In the genomic region with DNA sequence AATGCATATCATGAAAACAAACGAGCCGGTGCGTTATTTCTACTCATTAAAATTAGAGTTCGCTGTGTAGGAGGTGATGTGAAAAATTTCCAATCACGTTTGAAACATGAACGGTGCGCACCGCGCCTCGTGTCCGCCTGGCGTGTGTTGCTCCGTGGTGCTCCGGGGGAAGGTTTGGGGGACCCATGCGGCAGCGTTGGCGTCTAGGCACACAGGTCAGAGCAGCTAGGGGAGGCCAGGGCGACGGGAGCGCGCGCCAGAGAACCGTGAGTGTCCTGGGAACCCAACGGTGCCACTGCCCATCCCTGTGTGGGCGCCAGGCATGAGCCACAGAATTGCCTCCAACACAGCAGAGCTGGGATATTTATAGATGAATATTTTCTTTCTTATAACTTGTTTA, we compare ENCODE assay signal across 29 cellular contexts.
DNase-seq lines count a peak whose midpoint lies in the region; ATAC-seq and TF ChIP-seq lines count a peak whose summit lies in the region.
"Had no signal": no experiment of that assay in that cellular context is flagged by ENCODE, and none has a peak within 500 bp of the region (broad histone marks: within the 10 kb centered on the region; RNA-seq: fewer than 3 reads in every experiment).

No MANE protein-coding gene starts in this region.

- H3K4me1 ChIP-seq in spleen: no peaks in the 10 kb centered on the region
- H3K4me1 ChIP-seq: A549; BE2C; BLaER1; BLaER1 treated with 17β-estradiol and CSF1 and Interleukin-3, amounts not matched to agents 10 nM and 100 nM; Caco-2 had no signal

- H3K36me3 ChIP-seq in H7 (replicated peaks; ENCODE audit: control insufficient read depth, insufficient read depth, low read length) (no peaks in the 10 kb centered on the region), spleen (no peaks in the 10 kb centered on the region)
- H3K36me3 ChIP-seq: BE2C; BLaER1; BLaER1 treated with 17β-estradiol and CSF1 and Interleukin-3, amounts not matched to agents 10 nM and 100 nM had no signal

- peaks cover 0 to 2% (median 0%) of the 10 kb centered on the region in 8 donors for H3K9me3 ChIP-seq in spleen
- H3K9me3 ChIP-seq: A549, BE2C, BLaER1, Caco-2 had no signal

- 84 to 93% (median 89%) methylated on average over 25 of the region's 25 CpGs for WGBS in spleen, 5 donors

- H3K27ac ChIP-seq in spleen: no peak overlapping the region
- H3K27ac ChIP-seq: 22Rv1; A549; BLaER1; BLaER1 treated with 17β-estradiol and CSF1 and Interleukin-3, amounts not matched to agents 10 nM and 100 nM; C4-2B had no signal

- H3K27me3 ChIP-seq in H7 (ENCODE audit: control insufficient read depth, insufficient read depth, low read length): no peaks in the 10 kb centered on the region
- peaks cover 0 to 7% (median 0%) of the 10 kb centered on the region in 7 donors for H3K27me3 ChIP-seq in spleen (replicated peaks in 1 of 7)
- H3K27me3 ChIP-seq: BE2C; BLaER1; BLaER1 treated with 17β-estradiol and CSF1 and Interleukin-3, amounts not matched to agents 10 nM and 100 nM had no signal

- no peak for ATAC-seq in GM18498 (IDR thresholded peaks at IDR 0.05; ENCODE audit: unreplicated experiment)
- ATAC-seq: A549; CD8-positive, alpha-beta T cell had no signal

- intact Hi-C loops in spleen (cut with DNase I; ENCODE audit: low total_unique reads): no loop called here

- TF ChIP-seq POLR2A in spleen (IDR thresholded peaks at IDR 0.05): no peak

- H3K4me3 ChIP-seq in H7 (ENCODE audit: insufficient read depth, low read depth, low read length) (no peak overlapping the region), spleen (no peak overlapping the region)
- H3K4me3 ChIP-seq: A549; BLaER1; BLaER1 treated with 17β-estradiol and CSF1 and Interleukin-3, amounts not matched to agents 10 nM and 100 nM had no signal

- TF ChIP-seq CTCF in spleen (IDR thresholded peaks at IDR 0.05 in 8 of 11, conservative IDR thresholded peaks at IDR 0.05 in 3 of 11): no peak

- DNase-seq in H7: peak; percentile 22
- DNase-seq in spleen: peak; percentile 51
- DNase-seq in activated naive CD4-positive, alpha-beta T cell treated with Interleukin-2 at 50 U/mL for 16 hours: no peak
- DNase-seq: 8988T; ACHN; AML-193; BE2C; C1 segment of cervical spinal cord; Caco-2; Calu3; CD4-positive, alpha-beta memory T cell; CD4-positive, alpha-beta T cell; CD4-positive, CD25-positive, alpha-beta regulatory T cell; CD8-positive, alpha-beta memory T cell; CD8-positive, alpha-beta T cell; COR-L47; DMS 273 treated with DMSO at 0.1 percent for 48 hours; DMS153; DMS53; DMS79; DMS79 treated with DMSO at 0.1 percent for 48 hours; DND-41; EL had no signal
